ENCODE assay signal across 24 cellular contexts in the genomic region with DNA sequence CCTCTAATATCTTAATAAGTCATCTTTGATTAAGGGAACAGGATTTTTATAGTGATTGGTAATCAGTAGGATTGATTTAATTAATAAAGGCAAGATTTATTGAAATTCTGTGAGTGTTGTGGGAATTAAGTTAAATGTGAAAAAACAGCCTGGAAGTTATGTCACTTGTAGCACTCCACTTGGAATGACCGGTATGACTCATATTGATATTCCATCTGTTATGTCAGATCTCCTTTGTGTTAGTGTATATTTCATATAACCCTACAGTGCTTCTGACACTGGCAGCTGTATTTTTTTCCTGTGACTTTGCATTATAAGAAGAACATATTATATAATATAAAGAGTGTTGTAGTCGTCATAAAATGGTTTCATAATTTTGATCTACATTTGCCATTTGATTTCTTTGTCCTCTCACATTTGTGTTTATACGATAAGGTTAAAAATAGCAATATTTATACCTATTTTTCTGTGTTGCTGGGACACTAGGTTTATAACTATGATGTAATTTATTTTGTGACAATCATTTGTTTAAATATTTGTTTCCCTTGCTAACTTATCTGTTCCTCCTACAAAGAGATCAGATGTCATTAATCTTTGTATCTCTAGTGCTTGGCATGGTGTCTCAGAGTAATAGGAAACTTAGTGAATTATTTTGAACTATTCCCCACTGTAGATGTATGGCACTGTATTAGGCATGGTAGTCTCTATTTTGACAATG.
A peak's percentile ranks its signal among the peaks of the same experiment; 100 is the strongest.
DNase-seq lines count a peak whose midpoint lies in the region; ATAC-seq, FAIRE-seq and TF ChIP-seq lines count a peak whose summit lies in the region.
"Had no signal": no experiment of that assay in that cellular context is flagged by ENCODE, and none has a peak within 500 bp of the region (broad histone marks: within the 10 kb centered on the region; RNA-seq: fewer than 3 reads in every experiment).

No MANE protein-coding gene starts in this region.

- H3K36me3 Mint-ChIP-seq in activated CD4-positive, alpha-beta T cell treated with anti-CD3 and anti-CD28 coated beads, Interleukin-2, amount 10 ng/mL, durations not matched to agents 24 days and 14 days (ENCODE audit: low read depth), result no peaks in the 10 kb centered on the region
- H3K36me3 Mint-ChIP-seq: activated naive CD4-positive, alpha-beta T cell treated with anti-CD3 and anti-CD28 coated beads, Interleukin-2, amount 10 ng/mL, durations not matched to agents 7 days and 5 days; CD4-positive, alpha-beta memory T cell had no signal

- no peaks in the 10 kb centered on the region for H3K27me3 ChIP-seq in K562 (ENCODE audit: control insufficient read depth in 2 of 2, insufficient read depth in 2 of 2, low read length in 2 of 2)
- H3K27me3 ChIP-seq: esophagus muscularis mucosa, MG63, spleen had no signal

- H3K4me1 ChIP-seq in K562 (replicated peaks in 1 of 2; ENCODE audit: control insufficient read depth in 2 of 2, insufficient read depth in 2 of 2, low read length in 2 of 2), result no peaks in the 10 kb centered on the region
- H3K4me1 ChIP-seq: esophagus muscularis mucosa, spleen had no signal

- no peak for TF ChIP-seq EP300 in K562 (IDR thresholded peaks at IDR 0.05; ENCODE audit: low read length)

- no peaks in the 10 kb centered on the region for H3K27me3 Mint-ChIP-seq in activated CD4-positive, alpha-beta T cell treated with anti-CD3 and anti-CD28 coated beads, Interleukin-2, amount 10 ng/mL, durations not matched to agents 24 days and 14 days
- H3K27me3 Mint-ChIP-seq: activated naive CD4-positive, alpha-beta T cell treated with anti-CD3 and anti-CD28 coated beads, Interleukin-2, amount 10 ng/mL, durations not matched to agents 7 days and 5 days; CD4-positive, alpha-beta memory T cell; naive thymus-derived CD4-positive, alpha-beta T cell had no signal

- BruUV-seq in K562 (replicated peaks; lab: Mats Ljungman, UMichigan), result no TSS peak

- no peak overlapping the region for H2AFZ ChIP-seq in K562 (ENCODE audit: low read depth, low read length)

- no peaks in the 10 kb centered on the region for H3K36me3 ChIP-seq in K562 (ENCODE audit: control insufficient read depth, insufficient read depth, low read length)
- H3K36me3 ChIP-seq: esophagus muscularis mucosa, MG63, thoracic aorta had no signal

- peak; percentile 11 for FAIRE-seq in K562 (lab: Jason Lieb, UNC)

- no peaks in the 10 kb centered on the region for H4K20me1 ChIP-seq in K562 (replicated peaks; ENCODE audit: control insufficient read depth, insufficient read depth, low read length)

- ATAC-seq in K562 (no peak), HG02852 (IDR thresholded peaks at IDR 0.05; ENCODE audit: unreplicated experiment) (no peak), HG03457 (IDR thresholded peaks at IDR 0.05; ENCODE audit: unreplicated experiment) (no peak)
- ATAC-seq: activated T-cell treated with anti-CD3 and anti-CD28 coated beads, Interleukin-2, amount 50 U/mL, for 72 hours; naive thymus-derived CD4-positive, alpha-beta T cell; Right ventricle myocardium inferior had no signal

- no peak overlapping the region for H3K4me2 ChIP-seq in K562 (ENCODE audit: insufficient read depth, low read length)

- intact Hi-C loops in K562 (cut with micrococcal nuclease), result no loop called here
- intact Hi-C loops in activated CD4-positive, alpha-beta T cell treated with anti-CD3 and anti-CD28 coated beads, Interleukin-2, amount 10 ng/mL, durations not matched to agents 24 days and 14 days (cut with micrococcal nuclease), result no loop called here

- WGBS in K562 (ENCODE audit: insufficient coverage, low coverage, missing lambda C conversion rate), result 6% methylated on average over 3 of the region's 3 CpGs

- no peak overlapping the region for H3K27ac ChIP-seq in K562 (ENCODE audit: extremely low read depth, low read depth, low read length)
- H3K27ac ChIP-seq: esophagus muscularis mucosa, spleen, thoracic aorta had no signal

- no peak for TF ChIP-seq RAD21 in K562 (CRISPR knock-in tag; conservative IDR thresholded peaks at IDR 0.05 in 1 of 2, IDR thresholded peaks at IDR 0.05 in 1 of 2)

- H3K4me3 ChIP-seq in K562 (no peak overlapping the region), fibroblast of the aortic adventitia (ENCODE audit: low read depth, low read length) (no peak overlapping the region)
- H3K4me3 ChIP-seq: esophagus muscularis mucosa, MG63, spleen, thoracic aorta had no signal

- H3K9ac ChIP-seq in K562 (ENCODE audit: insufficient read depth in 1 of 2, low read depth in 2 of 2, low read length in 2 of 2), result no peak overlapping the region

- H3K4me3 Mint-ChIP-seq in activated CD4-positive, alpha-beta T cell treated with anti-CD3 and anti-CD28 coated beads, Interleukin-2, amount 10 ng/mL, durations not matched to agents 24 days and 14 days, result no peak overlapping the region
- H3K4me3 Mint-ChIP-seq: activated naive CD4-positive, alpha-beta T cell treated with anti-CD3 and anti-CD28 coated beads, Interleukin-2, amount 10 ng/mL, durations not matched to agents 7 days and 5 days; activated T-cell treated with anti-CD3 and anti-CD28 coated beads, Interleukin-2, amount 50 U/mL, for 72 hours; CD4-positive, alpha-beta memory T cell; naive thymus-derived CD4-positive, alpha-beta T cell had no signal

- no peak for TF ChIP-seq POLR2A in K562 (conservative IDR thresholded peaks at IDR 0.05)

- no peak for TF ChIP-seq CTCF in K562 (IDR thresholded peaks at IDR 0.05 in 2 of 3, conservative IDR thresholded peaks at IDR 0.05 in 1 of 3; ENCODE audit: insufficient read depth in 2 of 3, low read depth in 1 of 3, low read length in 3 of 3)
- no peak for TF ChIP-seq CTCF in fibroblast of the aortic adventitia (IDR thresholded peaks at IDR 0.05; ENCODE audit: insufficient read depth, low read length)

- no peak overlapping the region for H3K27ac Mint-ChIP-seq in activated CD4-positive, alpha-beta T cell treated with anti-CD3 and anti-CD28 coated beads, Interleukin-2, amount 10 ng/mL, durations not matched to agents 24 days and 14 days
- H3K27ac Mint-ChIP-seq: activated naive CD4-positive, alpha-beta T cell treated with anti-CD3 and anti-CD28 coated beads, Interleukin-2, amount 10 ng/mL, durations not matched to agents 7 days and 5 days; activated T-cell treated with anti-CD3 and anti-CD28 coated beads, Interleukin-2, amount 50 U/mL, for 72 hours; CD4-positive, alpha-beta memory T cell; naive thymus-derived CD4-positive, alpha-beta T cell had no signal

- H3K79me2 ChIP-seq in K562 (ENCODE audit: control insufficient read depth, insufficient read depth, low read length), result no peaks in the 10 kb centered on the region

- no peaks in the 10 kb centered on the region for H3K9me3 ChIP-seq in K562 (replicated peaks; ENCODE audit: control insufficient read depth, insufficient read depth, low read depth, low read length)
- H3K9me3 ChIP-seq: esophagus muscularis mucosa, MG63, spleen, thoracic aorta had no signal

- no peaks in the 10 kb centered on the region for H3K9me3 Mint-ChIP-seq in activated CD4-positive, alpha-beta T cell treated with anti-CD3 and anti-CD28 coated beads, Interleukin-2, amount 10 ng/mL, durations not matched to agents 24 days and 14 days
- H3K9me3 Mint-ChIP-seq: activated naive CD4-positive, alpha-beta T cell treated with anti-CD3 and anti-CD28 coated beads, Interleukin-2, amount 10 ng/mL, durations not matched to agents 7 days and 5 days; activated T-cell treated with anti-CD3 and anti-CD28 coated beads, Interleukin-2, amount 50 U/mL, for 72 hours; naive thymus-derived CD4-positive, alpha-beta T cell had no signal

- no peaks in the 10 kb centered on the region for H3K4me1 Mint-ChIP-seq in activated CD4-positive, alpha-beta T cell treated with anti-CD3 and anti-CD28 coated beads, Interleukin-2, amount 10 ng/mL, durations not matched to agents 24 days and 14 days
- H3K4me1 Mint-ChIP-seq: activated naive CD4-positive, alpha-beta T cell treated with anti-CD3 and anti-CD28 coated beads, Interleukin-2, amount 10 ng/mL, durations not matched to agents 7 days and 5 days; CD4-positive, alpha-beta memory T cell; naive thymus-derived CD4-positive, alpha-beta T cell had no signal

- POLR2A ChIA-PET in K562 (lab: Yijun Ruan, JAX), result no interaction called here

- in situ Hi-C loops in K562 (cut with MboI), result no loop called here

- no peaks in the 10 kb centered on the region for H3K9me1 ChIP-seq in K562 (ENCODE audit: control insufficient read depth, insufficient read depth, low read length)

- CTCF ChIA-PET in K562 (lab: Yijun Ruan, JAX; ENCODE audit: low intra/inter-chr PET ratio), result no interaction called here

- peak; percentile 39 for DNase-seq in DMS53 treated with DMSO at 0.1 percent for 48 hours (lab: John Stamatoyannopoulos, UW; ENCODE audit: unreplicated experiment)
- DNase-seq in HT1080 (ENCODE audit: low read depth), result peak; percentile 2
- DNase-seq in K562 (ENCODE audit: extremely low read depth in 1 of 4, low spot score in 3 of 4), result no peak
- peak; percentile 4 for DNase-seq in fibroblast of the aortic adventitia (ENCODE audit: low read depth)
- no peak for DNase-seq in cerebellar nuclear complex (lab: John Stamatoyannopoulos, UW)
- no peak for DNase-seq in activated CD4-positive, alpha-beta T cell treated with anti-CD3 and anti-CD28 coated beads, Interleukin-2, amount 10 ng/mL, durations not matched to agents 24 days and 14 days
- DNase-seq: activated naive CD4-positive, alpha-beta T cell treated with anti-CD3 and anti-CD28 coated beads, Interleukin-2, amount 10 ng/mL, durations not matched to agents 7 days and 5 days; activated T-cell treated with anti-CD3 and anti-CD28 coated beads, Interleukin-2, amount 50 U/mL, for 72 hours; anterior cingulate cortex; CD4-positive, alpha-beta memory T cell; DMS79 treated with DMSO at 0.1 percent for 48 hours; effector CD8-positive, alpha-beta T cell; MG63; naive thymus-derived CD4-positive, alpha-beta T cell; NCI-H1417 treated with DMSO at 0.1 percent for 48 hours; NCI-H82; spleen; stimulated activated CD4-positive, alpha-beta T cell treated with anti-CD3 and anti-CD28 coated beads, Interleukin-4, amount 100 ng/mL, for 1 hour; stimulated activated naive CD4-positive, alpha-beta T cell treated with Interleukin-2 at 50 U/mL for 16 hours had no signal

TF ChIP-seq in K562, 482 proteins besides CTCF, POLR2A, EP300 and RAD21:
- TF ChIP-seq ZNF707 (CRISPR knock-in tag; conservative IDR thresholded peaks at IDR 0.05) (no peak), FOSL1 (tag; conservative IDR thresholded peaks at IDR 0.05) (0 out of 2 replicates have a peak, but pooled peaks have one; percentile 27)

Comparison
In these comparisons a context has a peak if more than half of its experiments do, and no peak if none do; other contexts are left out.
1. DNase-seq: peak in DMS53 treated with DMSO at 0.1 percent for 48 hours (single experiment), HT1080 (single experiment) and fibroblast of the aortic adventitia (single experiment); none in K562 (0 of 4), cerebellar nuclear complex (0 of 2) and activated CD4-positive, alpha-beta T cell treated with anti-CD3 and anti-CD28 coated beads, Interleukin-2, amount 10 ng/mL, durations not matched to agents 24 days and 14 days (single experiment).